In the genomic region with DNA sequence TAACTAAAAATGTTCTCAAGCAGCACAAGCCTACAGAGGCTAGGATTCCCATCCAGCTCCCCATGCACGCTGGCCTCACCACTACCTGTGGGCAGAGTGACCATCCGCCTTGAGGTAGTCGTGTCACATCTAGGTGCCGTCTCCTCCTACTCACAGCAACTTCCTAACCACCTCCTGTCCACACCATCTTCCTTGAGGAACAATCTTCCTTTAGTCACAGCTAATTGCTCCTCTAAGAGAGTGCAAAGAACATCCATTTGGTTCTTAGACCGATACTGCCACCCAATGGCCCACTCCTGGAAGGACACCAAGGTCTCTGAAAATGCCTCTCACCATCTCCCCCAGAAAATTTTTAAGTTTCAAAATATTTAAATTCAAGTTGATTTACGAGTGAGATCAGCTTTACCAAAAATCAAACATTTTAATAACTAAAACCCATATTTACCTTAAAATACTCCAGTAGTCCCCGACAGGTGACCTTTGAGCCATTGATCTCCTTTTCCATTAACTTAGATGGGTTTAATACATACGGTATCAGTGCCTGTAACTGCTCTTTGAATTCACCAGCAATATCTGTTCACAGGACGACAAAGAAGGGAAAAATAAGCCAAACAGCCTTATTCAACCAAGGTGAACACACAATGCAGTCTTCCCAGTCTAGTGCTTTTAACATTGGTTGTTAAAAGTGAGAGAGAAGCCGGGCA, we compare ENCODE assay signal across 8 cellular contexts. TPM values are rescaled to one million over a fixed set of nuclear protein-coding genes. Genes with fewer than 3 reads are reported as not detected.
A peak's percentile ranks its signal among the peaks of the same experiment; 100 is the strongest.
DNase-seq lines count a peak whose midpoint lies in the region; ATAC-seq and TF ChIP-seq lines count a peak whose summit lies in the region.

No MANE protein-coding gene starts in this region.

- no TSS peak for BruUV-seq in A673 (replicated peaks; lab: Mats Ljungman, UMichigan)

- no peaks in the 10 kb centered on the region for H3K4me1 ChIP-seq in A673 (ENCODE audit: insufficient read depth, low read length, poor library complexity, severe bottlenecking)
- H3K4me1 ChIP-seq in mesendoderm (ENCODE audit: control insufficient read depth, low read depth, low read length) = no peaks in the 10 kb centered on the region

- intact Hi-C loops in A673 (cut with micrococcal nuclease; ENCODE audit: unreplicated experiment) = loop anchor here (1.0 to 5.0 kb wide), 2 partner anchors 157 to 599 kb away; no protein-coding TSS in a partner anchor
- intact Hi-C loops in activated CD8-positive, alpha-beta T cell treated with anti-CD3 and anti-CD28 coated beads for 36 hours (cut with micrococcal nuclease) = loop anchor here (2.0 kb wide), 1 partner anchor 157 kb away; no protein-coding TSS in a partner anchor

- H3K27me3 ChIP-seq in A673 (replicated peaks; ENCODE audit: insufficient read depth, low read depth, low read length, poor library complexity) = no peaks in the 10 kb centered on the region
- no peaks in the 10 kb centered on the region for H3K27me3 ChIP-seq in mesendoderm (ENCODE audit: insufficient read depth, low read length, poor library complexity)

- H3K27ac ChIP-seq in A673 (ENCODE audit: low read depth, low read length, poor library complexity, severe bottlenecking) (no peak overlapping the region), mesendoderm (ENCODE audit: low read depth, low read length) (no peak overlapping the region)

- POLR2A ChIA-PET in A673 (lab: Charles Lee; ENCODE audit: low non-redundant PET) = interaction anchor here (0.7 kb wide), 1 partner anchor 27 kb away, joined by 3 read pairs; no protein-coding TSS in a partner anchor
- POLR2A ChIA-PET in activated CD8-positive, alpha-beta T cell treated with anti-CD3 and anti-CD28 coated beads for 36 hours (lab: Charles Lee) = interaction anchor here (1.3 kb wide), 1 partner anchor 157 kb away, joined by 4 read pairs; no protein-coding TSS in a partner anchor

- WGBS in mesendoderm (ENCODE audit: extremely low coverage, insufficient coverage, low lambda C conversion rate) = 100% methylated on average over 1 of the region's 10 CpGs

- peak; percentile 94 for TF ChIP-seq CTCF in A673 (conservative IDR thresholded peaks at IDR 0.05; ENCODE audit: low read depth, low read length)
- peak; percentile 76 for TF ChIP-seq CTCF in GM13977 (IDR thresholded peaks at IDR 0.05; ENCODE audit: extremely low read depth, insufficient read depth, missing control alignments)
- TF ChIP-seq CTCF in activated CD8-positive, alpha-beta T cell treated with anti-CD3 and anti-CD28 coated beads for 36 hours (IDR thresholded peaks at IDR 0.05) = peak; percentile 86

- H3K4me3 Mint-ChIP-seq in activated CD8-positive, alpha-beta T cell treated with anti-CD3 and anti-CD28 coated beads for 36 hours = no peak overlapping the region

- H3K4ac ChIP-seq in mesendoderm (ENCODE audit: low read depth, low read length) = no peak overlapping the region

- no peaks in the 10 kb centered on the region for H3K27me3 Mint-ChIP-seq in activated CD8-positive, alpha-beta T cell treated with anti-CD3 and anti-CD28 coated beads for 36 hours

- H3K9me3 Mint-ChIP-seq in activated CD8-positive, alpha-beta T cell treated with anti-CD3 and anti-CD28 coated beads for 36 hours = no peaks in the 10 kb centered on the region

- no peak overlapping the region for H4K8ac ChIP-seq in mesendoderm (ENCODE audit: low read depth, low read length)

- no peaks in the 10 kb centered on the region for H3K79me2 ChIP-seq in mesendoderm (ENCODE audit: control insufficient read depth, insufficient read depth, low read length)

- H3K4me2 ChIP-seq in mesendoderm (ENCODE audit: low read length) = no peak overlapping the region

- in situ Hi-C loops in GM13977 (cut with MboI; ENCODE audit: low pct_unique_long_range_greater_than_20kb, low sequenced_read_pairs, unreplicated experiment) = loop anchor here (25.0 kb wide), 1 partner anchor 624 kb away; a partner anchor contains a TSS

- H3K56ac ChIP-seq in mesendoderm (ENCODE audit: low read length) = no peak overlapping the region

- no peaks in the 10 kb centered on the region for H3K79me1 ChIP-seq in mesendoderm (ENCODE audit: low read length)

- no peak overlapping the region for H3K18ac ChIP-seq in mesendoderm (ENCODE audit: low read length)

- no peak overlapping the region for H3K9ac ChIP-seq in mesendoderm (ENCODE audit: low read length)

- no peak overlapping the region for H2AK5ac ChIP-seq in mesendoderm (ENCODE audit: low read length)

- H4K5ac ChIP-seq in mesendoderm (ENCODE audit: low read length) = no peak overlapping the region

- peaks cover 11% of the 10 kb centered on the region for H3K4me1 Mint-ChIP-seq in activated CD8-positive, alpha-beta T cell treated with anti-CD3 and anti-CD28 coated beads for 36 hours (ENCODE audit: low read depth)

- H2BK15ac ChIP-seq in mesendoderm (replicated peaks; ENCODE audit: low read depth) = no peak overlapping the region

- DNase-seq in A673 (ENCODE audit: low spot score) = peak; percentile 83
- peak; percentile 67 for DNase-seq in GM13977 (ENCODE audit: low spot score)
- DNase-seq in NCI-H748 treated with DMSO at 0.1 percent for 48 hours (lab: John Stamatoyannopoulos, UW) = peak; percentile 2
- peak; percentile 76 for DNase-seq in activated CD8-positive, alpha-beta T cell treated with anti-CD3 and anti-CD28 coated beads for 36 hours
- DNase-seq in effector CD4-positive, alpha-beta T cell = peak; percentile 62
- peak; percentile 88 for DNase-seq in mesendoderm
- peak; percentile 41 for DNase-seq in stimulated activated CD8-positive, alpha-beta memory T cell treated with anti-CD3 and anti-CD28 coated beads, Interleukin-4, amount 100 ng/mL, for 24 hours (ENCODE audit: low read depth)

- peaks cover 15% of the 10 kb centered on the region for H3K36me3 Mint-ChIP-seq in activated CD8-positive, alpha-beta T cell treated with anti-CD3 and anti-CD28 coated beads for 36 hours (ENCODE audit: low read depth)

- no peak overlapping the region for H2BK120ac ChIP-seq in mesendoderm (ENCODE audit: low read depth, low read length)

- CTCF ChIA-PET in A673 (lab: Charles Lee) = interaction anchor here (0.5 to 1.8 kb wide), 10 partner anchors 40 to 299 kb away, joined by 3 to 19 read pairs (median 4); no protein-coding TSS in a partner anchor
- CTCF ChIA-PET in activated CD8-positive, alpha-beta T cell treated with anti-CD3 and anti-CD28 coated beads for 36 hours (lab: Charles Lee) = interaction anchor here (0.7 to 12.3 kb wide), 21 partner anchors 11 to 204 kb away, joined by 3 to 150 read pairs (median 4); a partner anchor contains a TSS

- H3K27ac Mint-ChIP-seq in activated CD8-positive, alpha-beta T cell treated with anti-CD3 and anti-CD28 coated beads for 36 hours = no peak overlapping the region

- no peak overlapping the region for H3K4me3 ChIP-seq in A673 (ENCODE audit: low read depth, low read length, poor library complexity, severe bottlenecking)
- no peak overlapping the region for H3K4me3 ChIP-seq in mesendoderm (ENCODE audit: low read length)

- H3K23ac ChIP-seq in mesendoderm (ENCODE audit: low read length) = no peak overlapping the region

- H3K36me3 ChIP-seq in A673 (ENCODE audit: insufficient read depth, low read length, poor library complexity, severe bottlenecking) (peaks cover 51% of the 10 kb centered on the region), mesendoderm (ENCODE audit: control insufficient read depth, insufficient read depth, low read length) (peaks cover 2% of the 10 kb centered on the region)

- no peaks in the 10 kb centered on the region for H3K9me3 ChIP-seq in A673 (ENCODE audit: low read depth, low read length, poor library complexity, severe bottlenecking)

- peak; percentile 83 for ATAC-seq in activated CD8-positive, alpha-beta T cell treated with anti-CD3 and anti-CD28 coated beads for 36 hours
- ATAC-seq in GM18868 (IDR thresholded peaks at IDR 0.05; ENCODE audit: unreplicated experiment) = no peak

- H2BK5ac ChIP-seq in mesendoderm (ENCODE audit: low read length) = no peak overlapping the region

RNA-seq across cellular contexts. Expression of a gene that starts 21.7 kb away (rescaled TPM):
- total RNA-seq in A673 (2021) = 0.46 and 0.69 TPM in 2 replicates
- total RNA-seq in activated CD8-positive, alpha-beta T cell treated with anti-CD3 and anti-CD28 coated beads for 36 hours = 1 to 10 TPM; 4.8 to 6.5 TPM
- polyA plus RNA-seq in mesendoderm (2013, experiment 1 of 2) = 38.8 TPM
- polyA plus RNA-seq in mesendoderm (2013, experiment 2 of 2) = 37.6 TPM

RNA-seq across cellular contexts. Expression of a gene that starts 35.3 kb away (rescaled TPM):
- total RNA-seq in A673 (2021) = 53.8 and 63.9 TPM in 2 replicates
- total RNA-seq in activated CD8-positive, alpha-beta T cell treated with anti-CD3 and anti-CD28 coated beads for 36 hours = 10 to 100 TPM; 24.1 to 24.4 TPM
- 10.2 TPM for polyA plus RNA-seq in mesendoderm (2013, experiment 1 of 2)
- polyA plus RNA-seq in mesendoderm (2013, experiment 2 of 2) = 9.7 TPM

RNA-seq across cellular contexts. Expression of a gene that starts 45.4 kb away (rescaled TPM):
- 268 and 275 TPM in 2 replicates for total RNA-seq in A673 (2021)
- total RNA-seq in activated CD8-positive, alpha-beta T cell treated with anti-CD3 and anti-CD28 coated beads for 36 hours = 10 to 100 TPM; 32.1 to 34.0 TPM
- 117 TPM for polyA plus RNA-seq in mesendoderm (2013, experiment 1 of 2)
- polyA plus RNA-seq in mesendoderm (2013, experiment 2 of 2) = 119 TPM

Comparison
In these comparisons a context has a peak if more than half of its experiments do, and no peak if none do; other contexts are left out.
1. DNase-seq: peak in every context shown above with its lines; median percentile 88 in mesendoderm; 83 in A673; 76 in activated CD8-positive, alpha-beta T cell treated with anti-CD3 and anti-CD28 coated beads for 36 hours; 67 in GM13977; 62 in effector CD4-positive, alpha-beta T cell; 41 in stimulated activated CD8-positive, alpha-beta memory T cell treated with anti-CD3 and anti-CD28 coated beads, Interleukin-4, amount 100 ng/mL, for 24 hours; 2 in NCI-H748 treated with DMSO at 0.1 percent for 48 hours.